ENCODE assay signal across 17 cellular contexts in the genomic region with DNA sequence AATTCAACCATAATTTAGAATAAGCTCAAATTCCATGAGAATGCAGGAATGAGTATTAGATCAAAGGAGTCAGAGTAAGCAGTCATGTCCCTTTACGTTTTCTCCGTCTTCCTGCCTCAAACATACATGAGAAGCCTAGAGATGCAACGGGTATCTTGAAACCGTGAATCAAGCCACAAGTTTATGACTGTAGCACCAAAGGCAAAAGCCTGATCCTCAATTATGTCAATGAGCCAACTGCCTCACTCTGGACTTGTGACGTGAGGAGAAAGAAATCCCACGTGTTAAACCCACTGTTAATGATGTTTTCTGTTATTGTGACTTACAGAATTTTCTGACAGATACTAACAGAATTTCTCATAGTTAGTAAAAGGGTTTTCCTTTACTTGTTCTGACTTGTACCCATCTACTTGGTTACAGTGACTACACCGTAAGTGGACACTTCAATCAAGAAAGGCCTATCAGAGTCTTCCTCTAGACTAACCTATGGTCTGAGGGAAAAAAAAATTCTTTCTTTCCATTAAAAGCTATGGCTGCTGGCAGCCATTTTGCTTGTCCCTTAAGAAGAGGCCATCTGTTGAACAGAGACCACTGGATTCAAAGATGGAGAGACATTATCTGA. TPM values are rescaled to one million over a fixed set of nuclear protein-coding genes. Genes with fewer than 3 reads are reported as not detected.
"Had no signal": no experiment of that assay in that cellular context is flagged by ENCODE, and none has a peak within 500 bp of the region (broad histone marks: within the 10 kb centered on the region; RNA-seq: fewer than 3 reads in every experiment).

No MANE protein-coding gene starts in this region.

- H3K36me3 ChIP-seq: prostate gland had no signal

- H3K4me3 Mint-ChIP-seq: activated CD8-positive, alpha-beta memory T cell treated with anti-CD3 and anti-CD28 coated beads, Interleukin-2, amount 10 ng/mL, durations not matched to agents 7 days and 5 days; activated naive CD4-positive, alpha-beta T cell treated with anti-CD3 and anti-CD28 coated beads for 36 hours; memory B cell; nephron progenitor cell; T-helper 1 cell treated with Interleukin-12 subunit alpha and Interleukin-12 subunit beta and Interleukin-4 antibody, amounts not matched to agents 30 μg/mL and 1 μg/mL, for 36 hours had no signal

- ATAC-seq: activated CD8-positive, alpha-beta memory T cell treated with anti-CD3 and anti-CD28 coated beads, Interleukin-2, amount 10 ng/mL, durations not matched to agents 7 days and 5 days; heart left ventricle; left lobe of liver; right lobe of liver; SK-N-SH treated with all-trans-retinoic acid at 6 μM for 48 hours had no signal

- H3K27me3 Mint-ChIP-seq: activated CD8-positive, alpha-beta memory T cell treated with anti-CD3 and anti-CD28 coated beads, Interleukin-2, amount 10 ng/mL, durations not matched to agents 7 days and 5 days; memory B cell had no signal

- H3K4me1 Mint-ChIP-seq: nephron progenitor cell had no signal

- H3K27ac ChIP-seq: brain microvascular endothelial cell, heart left ventricle, prostate gland, right lobe of liver, stomach had no signal

- H3K9me3 ChIP-seq: heart left ventricle, prostate gland, right lobe of liver, stomach had no signal

- H3K9me3 Mint-ChIP-seq: activated naive CD4-positive, alpha-beta T cell treated with anti-CD3 and anti-CD28 coated beads for 36 hours; memory B cell; nephron progenitor cell; T-helper 1 cell treated with Interleukin-12 subunit alpha and Interleukin-12 subunit beta and Interleukin-4 antibody, amounts not matched to agents 30 μg/mL and 1 μg/mL, for 36 hours had no signal

- H3K27me3 ChIP-seq: brain microvascular endothelial cell, heart left ventricle, right lobe of liver, stomach had no signal

- H3K4me3 ChIP-seq: heart left ventricle, prostate gland, right lobe of liver, stomach had no signal

- DNase-seq: activated CD4-positive, alpha-beta T cell treated with anti-CD3 and anti-CD28 coated beads, Interleukin-2, amount 50 U/mL, for 1 hour; activated CD4-positive, CD25-positive, alpha-beta regulatory T cell; activated CD8-positive, alpha-beta memory T cell treated with anti-CD3 and anti-CD28 coated beads, Interleukin-2, amount 10 ng/mL, durations not matched to agents 7 days and 5 days; activated naive CD4-positive, alpha-beta T cell treated with anti-CD3 and anti-CD28 coated beads for 36 hours; brain microvascular endothelial cell; heart left ventricle; islet precursor cell; nephron progenitor cell; right lobe of liver; stimulated activated CD4-positive, alpha-beta T cell treated with anti-CD3 and anti-CD28 coated beads, Interleukin-2, amount 100 ng/mL, for 24 hours; stomach had no signal

- H3K4me1 ChIP-seq: prostate gland had no signal

- H3K27ac Mint-ChIP-seq: activated naive CD4-positive, alpha-beta T cell treated with anti-CD3 and anti-CD28 coated beads for 36 hours; memory B cell; nephron progenitor cell; T-helper 1 cell treated with Interleukin-12 subunit alpha and Interleukin-12 subunit beta and Interleukin-4 antibody, amounts not matched to agents 30 μg/mL and 1 μg/mL, for 36 hours had no signal

RNA-seq across cellular contexts. Expression of gene HK3, which starts 35.3 kb away (rescaled TPM):
- total RNA-seq: activated CD8-positive, alpha-beta memory T cell treated with anti-CD3 and anti-CD28 coated beads, Interleukin-2, amount 10 ng/mL, durations not matched to agents 7 days and 5 days; activated naive CD4-positive, alpha-beta T cell treated with anti-CD3 and anti-CD28 coated beads for 36 hours; endothelial cell of umbilical vein had no signal
